In the genomic region with DNA sequence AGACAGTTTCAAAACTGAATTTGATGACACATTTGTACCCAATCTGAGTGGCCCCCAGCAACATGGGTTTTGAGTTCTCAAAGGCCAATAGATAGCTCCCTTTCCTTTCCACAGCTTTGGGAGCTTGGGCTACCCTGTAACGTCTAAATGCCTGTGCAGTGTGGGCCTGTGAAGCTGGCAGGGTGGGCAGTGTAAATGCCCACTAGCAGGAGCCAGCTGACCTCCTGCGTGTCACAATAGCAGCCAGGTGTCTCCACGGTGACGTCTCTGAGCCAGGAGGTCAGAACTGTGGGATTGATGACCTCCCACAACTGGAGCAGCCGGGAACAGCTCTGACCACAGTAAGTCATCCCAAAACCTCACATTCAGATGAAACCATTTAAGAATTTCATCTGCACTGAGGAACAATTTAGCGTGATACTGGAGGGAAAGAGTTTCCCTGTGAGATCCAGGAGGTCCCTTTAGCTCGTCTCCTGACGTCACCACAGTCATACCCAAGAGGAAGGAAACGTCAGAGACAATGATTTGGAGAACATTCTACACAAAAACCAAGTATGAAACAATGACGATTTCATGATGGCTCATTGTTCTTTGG, we compare ENCODE assay signal across 9 cellular contexts. TPM values are rescaled to one million over a fixed set of nuclear protein-coding genes. Genes with fewer than 3 reads are reported as not detected.
DNase-seq lines count a peak whose midpoint lies in the region; ATAC-seq, FAIRE-seq and TF ChIP-seq lines count a peak whose summit lies in the region.
"Had no signal": no experiment of that assay in that cellular context is flagged by ENCODE, and none has a peak within 500 bp of the region (broad histone marks: within the 10 kb centered on the region; RNA-seq: fewer than 3 reads in every experiment).

A gene (plus strand): TSS at position 300 of the 595 bp plus-strand sequence. CDS start 23,022 bp downstream, outside the sequence.

- H3K9me3 Mint-ChIP-seq in CD4-positive, alpha-beta memory T cell, result peaks cover 0 to 7% (median 2%) of the 10 kb centered on the region in 8 donors

- H4K20me1 ChIP-seq in osteoblast (ENCODE audit: insufficient read depth, low read length), result no peaks in the 10 kb centered on the region

- ATAC-seq in HG02885 (IDR thresholded peaks at IDR 0.05; ENCODE audit: poor library complexity, unreplicated experiment), result no peak
- ATAC-seq in GM21825 (IDR thresholded peaks at IDR 0.05; ENCODE audit: unreplicated experiment), result no peak

- no peak within 1 kb of the TSS for H3K27ac ChIP-seq in CD4-positive, alpha-beta memory T cell (ENCODE audit: low read depth, low read length)
- H3K27ac ChIP-seq in VCaP (peak within 1 kb of the TSS; percentile 25; the same call in 1 of the 2 replicates), osteoblast (ENCODE audit: low read depth, low read length) (peak within 1 kb of the TSS; percentile 73), RWPE1 (no peak within 1 kb of the TSS)

- H3K4me3 ChIP-seq in CD4-positive, alpha-beta memory T cell (ENCODE audit: low read length in 2 of 2), result no peak within 1 kb of the TSS
- H3K4me3 ChIP-seq in osteoblast (ENCODE audit: insufficient read depth, low read length), result no peak within 1 kb of the TSS

- intact Hi-C loops in CD4-positive, alpha-beta memory T cell (cut with micrococcal nuclease), result no loop called here

- no peak within 1 kb of the TSS for H3K27ac Mint-ChIP-seq in CD4-positive, alpha-beta memory T cell

- TF ChIP-seq CTCF in VCaP (conservative IDR thresholded peaks at IDR 0.05), result no peak
- TF ChIP-seq CTCF in osteoblast (IDR thresholded peaks at IDR 0.05; ENCODE audit: extremely low read depth, low read depth, low read length), result no peak
- TF ChIP-seq CTCF in RWPE1 (conservative IDR thresholded peaks at IDR 0.05; ENCODE audit: low read depth), result no peak

- FAIRE-seq in frontal cortex (lab: Jason Lieb, UNC), result no peak

- CTCF ChIA-PET in CD4-positive, alpha-beta memory T cell (lab: Charles Lee; ENCODE audit: partially characterized antibody), result no interaction called here
- CTCF ChIA-PET in RWPE1 (lab: Yijun Ruan, JAX), result no interaction called here

- no peak for DNase-seq in CD4-positive, alpha-beta memory T cell
- DNase-seq in frontal cortex (ENCODE audit: low spot score in 2 of 2) (no peak), osteoblast (ENCODE audit: insufficient read length, low spot score, missing footprints) (peak; percentile 71), RWPE1 (ENCODE audit: low spot score) (no peak)
- DNase-seq in stimulated activated CD4-positive, alpha-beta T cell treated with anti-CD3 and anti-CD28 coated beads, Interleukin-1b, Interleukin-23, amount 100 ng/mL, for 48 hours, result no peak
- DNase-seq: central memory CD4-positive, alpha-beta T cell had no signal

- H3K4me1 ChIP-seq in CD4-positive, alpha-beta memory T cell (ENCODE audit: insufficient read depth, low read length), result no peaks in the 10 kb centered on the region
- peaks cover 11% of the 10 kb centered on the region for H3K4me1 ChIP-seq in osteoblast (ENCODE audit: insufficient read depth, low read length)

- peaks cover 2 to 5% of the 10 kb centered on the region in 2 donors for H3K27me3 Mint-ChIP-seq in CD4-positive, alpha-beta memory T cell

- H3K36me3 Mint-ChIP-seq in CD4-positive, alpha-beta memory T cell, result peaks cover 0 to 4% of the 10 kb centered on the region in 2 donors

- no peaks in the 10 kb centered on the region for H3K4me1 Mint-ChIP-seq in CD4-positive, alpha-beta memory T cell

- no peaks in the 10 kb centered on the region for H3K79me2 ChIP-seq in osteoblast (ENCODE audit: insufficient read depth, low read length)

- no peaks in the 10 kb centered on the region for H3K36me3 ChIP-seq in CD4-positive, alpha-beta memory T cell (ENCODE audit: insufficient read depth, low read length)
- H3K36me3 ChIP-seq in osteoblast (ENCODE audit: insufficient read depth, low read length), result no peaks in the 10 kb centered on the region

- POLR2A ChIA-PET in CD4-positive, alpha-beta memory T cell (lab: Charles Lee; ENCODE audit: partially characterized antibody), result no interaction called here
- POLR2A ChIA-PET in RWPE1 (lab: Yijun Ruan, JAX; ENCODE audit: low non-redundant PET), result interaction anchor here (0.5 kb wide), 1 partner anchor 939 kb away, joined by 3 read pairs; no protein-coding TSS in a partner anchor

- no peaks in the 10 kb centered on the region for H3K27me3 ChIP-seq in CD4-positive, alpha-beta memory T cell (ENCODE audit: insufficient read depth, low read length)
- no peaks in the 10 kb centered on the region for H3K27me3 ChIP-seq in osteoblast (ENCODE audit: insufficient read depth, low read length)

- H3K9me3 ChIP-seq in CD4-positive, alpha-beta memory T cell (ENCODE audit: control insufficient read depth in 1 of 2, low read length in 2 of 2), result no peaks in the 10 kb centered on the region
- no peaks in the 10 kb centered on the region for H3K9me3 ChIP-seq in osteoblast (ENCODE audit: low read depth, low read length)

- peak within 1 kb of the TSS; percentile 15 for H3K4me2 ChIP-seq in osteoblast (ENCODE audit: insufficient read depth, low read length)

- peak within 1 kb of the TSS; percentile 40 for H2AFZ ChIP-seq in osteoblast (ENCODE audit: low read length)

- no peak within 1 kb of the TSS for H3K4me3 Mint-ChIP-seq in CD4-positive, alpha-beta memory T cell

RNA-seq across cellular contexts. Expression of the gene that starts here (rescaled TPM):
- 10 to 100 TPM; 77.6 to 78.7 TPM for total RNA-seq in CD4-positive, alpha-beta memory T cell
- polyA plus RNA-seq in CD4-positive, alpha-beta memory T cell, result 10 to 100 TPM; 32.8 to 38.9 TPM
- total RNA-seq in frontal cortex (302 TPM), osteoblast (316 and 317 TPM in 2 replicates)

Comparison
In these comparisons a context has a peak if more than half of its experiments do, and no peak if none do; other contexts are left out.
1. H3K27ac ChIP-seq: peak in VCaP (single experiment) and osteoblast (single experiment); none in CD4-positive, alpha-beta memory T cell (single experiment) and RWPE1 (single experiment).